In genomic region chr5:136025900-136026299, GRCh38 we compare ENCODE assay signal across 21 cellular contexts. TPM values are rescaled to one million over a fixed set of nuclear protein-coding genes. Genes with fewer than 3 reads are reported as not detected.
DNase-seq lines count a peak whose midpoint lies in the region; ATAC-seq and TF ChIP-seq lines count a peak whose summit lies in the region.
"Had no signal": no experiment of that assay in that cellular context is flagged by ENCODE, and none has a peak within 500 bp of the region (broad histone marks: within the 10 kb centered on the region; RNA-seq: fewer than 3 reads in every experiment).

No MANE protein-coding gene starts in this region.

- H3K9me3 ChIP-seq in right atrium auricular region (no peaks in the 10 kb centered on the region), esophagus squamous epithelium (no peaks in the 10 kb centered on the region)
- H3K9me3 ChIP-seq in effector memory CD4-positive, alpha-beta T cell (ENCODE audit: control insufficient read depth, low read length): no peaks in the 10 kb centered on the region
- H3K9me3 ChIP-seq: gastrocnemius medialis, suprapubic skin had no signal

- intact Hi-C loops in Right ventricle myocardium inferior (cut with DNase I): loop anchor here (5.0 kb wide), 1 partner anchor 56 kb away; no protein-coding TSS in a partner anchor
- intact Hi-C loops in esophagus squamous epithelium (cut with DNase I): no loop called here

- TF ChIP-seq CTCF in right atrium auricular region (IDR thresholded peaks at IDR 0.05): no peak
- no peak for TF ChIP-seq CTCF in fibroblast of villous mesenchyme (IDR thresholded peaks at IDR 0.05; ENCODE audit: insufficient read depth, low read depth, low read length)
- TF ChIP-seq CTCF in esophagus squamous epithelium (IDR thresholded peaks at IDR 0.05): no peak

- no peak overlapping the region for H3K4me3 ChIP-seq in right atrium auricular region
- no peak overlapping the region for H3K4me3 ChIP-seq in fibroblast of villous mesenchyme (ENCODE audit: low read depth, low read length)
- H3K4me3 ChIP-seq in esophagus squamous epithelium: no peak overlapping the region
- H3K4me3 ChIP-seq in effector memory CD4-positive, alpha-beta T cell (ENCODE audit: insufficient read depth, low read depth, low read length, poor library complexity, severe bottlenecking): no peak overlapping the region
- H3K4me3 ChIP-seq: gastrocnemius medialis, suprapubic skin had no signal

- no peak for DNase-seq in Right ventricle myocardium inferior (ENCODE audit: missing footprints)
- DNase-seq in right atrium auricular region (ENCODE audit: low spot score): no peak
- peak; percentile 81 for DNase-seq in fibroblast of villous mesenchyme (ENCODE audit: low read depth)
- DNase-seq in putamen (ENCODE audit: low spot score): peak; percentile 17
- DNase-seq in esophagus squamous epithelium (lab: John Stamatoyannopoulos, UW): no peak
- no peak for DNase-seq in effector memory CD4-positive, alpha-beta T cell
- no peak for DNase-seq in HPDE6-E6E7 (ENCODE audit: extremely low spot score)
- no peak for DNase-seq in midbrain (lab: John Stamatoyannopoulos, UW)
- DNase-seq: 8988T; activated CD4-positive, alpha-beta T cell treated with anti-CD3 and anti-CD28 coated beads, Interleukin-2, amount 10 ng/mL, durations not matched to agents 7 days and 5 days; activated T-cell treated with anti-CD3 and anti-CD28 coated beads for 4 hours; CD4-positive, alpha-beta T cell; gastrocnemius medialis; mesendoderm; MV-4-11; NCI-H2107; NCI-H82; retina; stimulated activated CD4-positive, alpha-beta T cell treated with anti-CD3 and anti-CD28 coated beads, Interleukin-1b, Interleukin-23, amount 100 ng/mL, for 48 hours had no signal

- no peaks in the 10 kb centered on the region for H3K27me3 ChIP-seq in right atrium auricular region
- peaks cover 0 to 81% (median 0%) of the 10 kb centered on the region in 4 donors for H3K27me3 ChIP-seq in esophagus squamous epithelium
- peaks cover 5% of the 10 kb centered on the region for H3K27me3 ChIP-seq in effector memory CD4-positive, alpha-beta T cell (replicated peaks; ENCODE audit: control insufficient read depth, insufficient read depth, low read length, poor library complexity, severe bottlenecking)
- H3K27me3 ChIP-seq: suprapubic skin had no signal

- H3K27ac ChIP-seq in right atrium auricular region: peak overlapping the region in 1 of 2 donors; percentile 16
- peak overlapping the region in 2 of 4 donors; percentile 39 to 51 for H3K27ac ChIP-seq in esophagus squamous epithelium
- no peak overlapping the region for H3K27ac ChIP-seq in effector memory CD4-positive, alpha-beta T cell (ENCODE audit: insufficient read depth, low read length, poor library complexity, severe bottlenecking)
- H3K27ac ChIP-seq: gastrocnemius medialis, suprapubic skin had no signal

- ATAC-seq in Right ventricle myocardium inferior: peak; percentile 30
- ATAC-seq: activated naive CD4-positive, alpha-beta T cell treated with anti-CD3 and anti-CD28 coated beads, Interleukin-2, amount 50 U/mL, for 72 hours; gastrocnemius medialis had no signal

- H3K4me1 ChIP-seq in right atrium auricular region (peaks cover 0 to 40% of the 10 kb centered on the region in 2 donors), esophagus squamous epithelium (peaks cover 19 to 80% (median 38%) of the 10 kb centered on the region in 3 donors)
- no peaks in the 10 kb centered on the region for H3K4me1 ChIP-seq in effector memory CD4-positive, alpha-beta T cell (ENCODE audit: control insufficient read depth, insufficient read depth, low read length, poor library complexity, severe bottlenecking)

- TF ChIP-seq POLR2A in esophagus squamous epithelium (IDR thresholded peaks at IDR 0.05): no peak

- H3K36me3 ChIP-seq in right atrium auricular region (no peaks in the 10 kb centered on the region), esophagus squamous epithelium (no peaks in the 10 kb centered on the region)
- no peaks in the 10 kb centered on the region for H3K36me3 ChIP-seq in effector memory CD4-positive, alpha-beta T cell (ENCODE audit: control insufficient read depth, insufficient read depth, low read length)
- H3K36me3 ChIP-seq: gastrocnemius medialis, suprapubic skin had no signal

- 49 to 67% methylated on average over 2 of the region's 2 CpGs for WGBS in esophagus squamous epithelium, 2 donors

RNA-seq across cellular contexts. Expression of gene TGFBI, which starts 2.9 kb away (rescaled TPM):
- 66.5 TPM for total RNA-seq in Right ventricle myocardium inferior
- 10 to 100 TPM; 30.4 to 65.0 TPM for total RNA-seq in right atrium auricular region
- 281 and 496 TPM in 2 replicates for total RNA-seq in fibroblast of villous mesenchyme
- 10 to 100 TPM in 2 of 4 donors, 1 to 10 TPM in 2; 7.3 to 63.5 (median 33.3) TPM for total RNA-seq in esophagus squamous epithelium
- total RNA-seq: activated naive CD4-positive, alpha-beta T cell treated with anti-CD3 and anti-CD28 coated beads, Interleukin-2, amount 50 U/mL, for 72 hours had no signal

Comparison
In these comparisons a context has a peak if more than half of its experiments do, and no peak if none do; other contexts are left out.
1. DNase-seq: peak in fibroblast of villous mesenchyme (single experiment) and putamen (single experiment); none in Right ventricle myocardium inferior (single experiment), right atrium auricular region (single experiment), esophagus squamous epithelium (single experiment), effector memory CD4-positive, alpha-beta T cell (0 of 3), HPDE6-E6E7 (single experiment) and midbrain (single experiment).